ENCODE assay signal across 22 cellular contexts in the genomic region with DNA sequence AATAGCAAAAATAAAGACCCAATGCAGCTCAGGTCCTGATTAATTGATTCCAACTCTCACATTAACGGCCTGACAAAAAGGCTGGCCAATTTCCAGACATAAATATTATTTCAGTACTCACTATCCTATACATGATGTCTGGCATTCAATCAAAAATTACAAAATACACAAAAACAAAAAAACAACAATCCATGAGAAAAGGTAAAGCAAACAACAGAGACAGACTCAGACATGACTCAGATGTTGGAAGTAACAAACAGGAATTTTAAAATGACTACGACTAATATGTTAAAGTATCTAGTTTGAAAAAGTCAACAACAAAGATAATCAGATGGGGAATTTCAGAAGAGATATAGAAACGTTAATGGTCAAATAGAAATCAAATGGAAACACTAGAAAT.
A peak's percentile ranks its signal among the peaks of the same experiment; 100 is the strongest.
DNase-seq lines count a peak whose midpoint lies in the region; ATAC-seq, FAIRE-seq and TF ChIP-seq lines count a peak whose summit lies in the region.
"Had no signal": no experiment of that assay in that cellular context is flagged by ENCODE, and none has a peak within 500 bp of the region (broad histone marks: within the 10 kb centered on the region; RNA-seq: fewer than 3 reads in every experiment).

No MANE protein-coding gene starts in this region.

- peak; percentile 38 for FAIRE-seq in endothelial cell of umbilical vein (lab: Jason Lieb, UNC)
- FAIRE-seq: GM12891, GM19239 had no signal

- no peaks in the 10 kb centered on the region for H3K27me3 ChIP-seq in PC-3 (ENCODE audit: low read length)
- H3K27me3 ChIP-seq in endothelial cell of umbilical vein (ENCODE audit: control insufficient read depth in 2 of 2, insufficient read depth in 2 of 2, low read length in 2 of 2), result no peaks in the 10 kb centered on the region
- peaks cover 0 to 5% (median 0%) of the 10 kb centered on the region in 7 donors for H3K27me3 ChIP-seq in spleen (replicated peaks in 1 of 7)
- H3K27me3 ChIP-seq: BE2C, SJSA1 had no signal

- TF ChIP-seq CTCF in PC-3 (conservative IDR thresholded peaks at IDR 0.05; ENCODE audit: low read depth, low read length) (no peak), endothelial cell of umbilical vein (IDR thresholded peaks at IDR 0.05; ENCODE audit: extremely low read depth in 1 of 2, insufficient read depth in 1 of 2, low read depth in 1 of 2, low read length in 2 of 2) (no peak), spleen (IDR thresholded peaks at IDR 0.05 in 8 of 11, conservative IDR thresholded peaks at IDR 0.05 in 3 of 11) (no peak)

- H3F3A ChIP-seq in PC-3 (ENCODE audit: low read length, unreplicated experiment), result no peaks in the 10 kb centered on the region

- H3K4me2 ChIP-seq in PC-3 (ENCODE audit: low read length), result 0 out of 2 replicates have a peak overlapping the region, but pooled peaks have one; percentile 10
- peak overlapping the region; percentile 21 for H3K4me2 ChIP-seq in endothelial cell of umbilical vein (ENCODE audit: insufficient read depth, low read length)

- H3K79me2 ChIP-seq in PC-3 (ENCODE audit: low read length) (no peaks in the 10 kb centered on the region), endothelial cell of umbilical vein (ENCODE audit: control insufficient read depth, insufficient read depth, low read length) (no peaks in the 10 kb centered on the region)

- TF ChIP-seq POLR2A in endothelial cell of umbilical vein (IDR thresholded peaks at IDR 0.05; ENCODE audit: low read depth, low read length), result no peak
- TF ChIP-seq POLR2A in spleen (IDR thresholded peaks at IDR 0.05), result no peak

- H3K36me3 ChIP-seq in PC-3 (ENCODE audit: low read depth, low read length) (no peaks in the 10 kb centered on the region), endothelial cell of umbilical vein (ENCODE audit: control insufficient read depth in 2 of 2, extremely low read depth in 1 of 2, insufficient read depth in 2 of 2, low read length in 2 of 2) (no peaks in the 10 kb centered on the region), spleen (no peaks in the 10 kb centered on the region)
- H3K36me3 ChIP-seq: BE2C, HAP-1, SJSA1 had no signal

- H3K4me1 ChIP-seq in PC-3 (ENCODE audit: insufficient read depth, low read length) (peaks cover 24% of the 10 kb centered on the region), endothelial cell of umbilical vein (ENCODE audit: control insufficient read depth, extremely low read depth, insufficient read depth, low read length) (peaks cover 13% of the 10 kb centered on the region), spleen (no peaks in the 10 kb centered on the region)
- H3K4me1 ChIP-seq: BE2C, Caco-2, HAP-1, SJSA1 had no signal

- intact Hi-C loops in PC-3 (cut with micrococcal nuclease), result no loop called here
- intact Hi-C loops in endothelial cell of umbilical vein (cut with micrococcal nuclease), result no loop called here
- intact Hi-C loops in spleen (cut with DNase I; ENCODE audit: low total_unique reads), result no loop called here

- no peak overlapping the region for H3K27ac ChIP-seq in PC-3 (ENCODE audit: low read length)
- peak overlapping the region; percentile 30 for H3K27ac ChIP-seq in endothelial cell of umbilical vein (ENCODE audit: insufficient read depth, low read depth, low read length)
- no peak overlapping the region for H3K27ac ChIP-seq in spleen
- H3K27ac ChIP-seq: 22Rv1, SJSA1 had no signal

- H3K9me2 ChIP-seq in PC-3 (replicated peaks; ENCODE audit: low read length), result no peaks in the 10 kb centered on the region

- H3K9ac ChIP-seq in PC-3 (ENCODE audit: low read length) (no peak overlapping the region), endothelial cell of umbilical vein (replicated peaks; ENCODE audit: extremely low read depth, insufficient read depth, low read length) (no peak overlapping the region)

- WGBS in spleen, 5 donors, result 50 to 72% (median 55%) methylated on average over 3 of the region's 3 CpGs

- no TSS peak for BruUV-seq in PC-3 (replicated peaks; lab: Mats Ljungman, UMichigan)
- no TSS peak for BruUV-seq in endothelial cell of umbilical vein (replicated peaks; lab: Mats Ljungman, UMichigan)

- POLR2A ChIA-PET in PC-3 (lab: Charles Lee; ENCODE audit: unreplicated experiment) (no interaction called here), endothelial cell of umbilical vein (lab: Charles Lee) (no interaction called here)

- H2AFZ ChIP-seq in PC-3 (ENCODE audit: low read length) (no peak overlapping the region), endothelial cell of umbilical vein (ENCODE audit: low read depth, low read length) (no peak overlapping the region)

- DNase-seq in DMS53 (lab: John Stamatoyannopoulos, UW) (peak; percentile 13), DMS53 treated with DMSO at 0.1 percent for 48 hours (lab: John Stamatoyannopoulos, UW; ENCODE audit: unreplicated experiment) (no peak), PC-3 (peak; percentile 74), endothelial cell of umbilical vein (ENCODE audit: low read depth, low spot score) (peak; percentile 62), spleen (no peak), Kasumi-1 (lab: John Stamatoyannopoulos, UW) (no peak)
- no peak for DNase-seq in activated effector memory CD4-positive, alpha-beta T cell treated with Interleukin-2 at 50 U/mL for 16 hours
- DNase-seq: BE2C; Caco-2; CD4-positive, CD25-positive, alpha-beta regulatory T cell; KBM-7; MV-4-11; NCI-H1417; NCI-H187 treated with DMSO at 0.1 percent for 48 hours; NCI-H345; NCI-H526 had no signal

- dilution Hi-C loops in endothelial cell of umbilical vein (cut with MboI; ENCODE audit: extremely low pct_ligation_motif_present, low sequenced_read_pairs), result no loop called here

- H3K9me3 ChIP-seq in PC-3 (ENCODE audit: low read length) (no peaks in the 10 kb centered on the region), endothelial cell of umbilical vein (replicated peaks; ENCODE audit: control insufficient read depth, insufficient read depth, low read length) (no peaks in the 10 kb centered on the region), spleen (peaks cover 0 to 17% (median 7%) of the 10 kb centered on the region in 8 donors)
- H3K9me3 ChIP-seq: BE2C, Caco-2, HAP-1, SJSA1 had no signal

- no peak overlapping the region for H3K4me3 ChIP-seq in PC-3 (ENCODE audit: low read length)
- H3K4me3 ChIP-seq in endothelial cell of umbilical vein (replicated peaks in 1 of 3; ENCODE audit: insufficient read depth in 1 of 3, low read depth in 1 of 3, low read length in 3 of 3), result no peak overlapping the region
- no peak overlapping the region for H3K4me3 ChIP-seq in spleen
- H3K4me3 ChIP-seq: HAP-1, SJSA1 had no signal

- no peaks in the 10 kb centered on the region for H4K20me1 ChIP-seq in PC-3 (ENCODE audit: low read length)
- H4K20me1 ChIP-seq in endothelial cell of umbilical vein (replicated peaks; ENCODE audit: control insufficient read depth, extremely low read depth, insufficient read depth, low read length), result no peaks in the 10 kb centered on the region

- ATAC-seq in PC-3 (no peak), HG02870 (IDR thresholded peaks at IDR 0.05; ENCODE audit: unreplicated experiment) (no peak)

- CTCF ChIA-PET in PC-3 (lab: Charles Lee) (no interaction called here), endothelial cell of umbilical vein (lab: Charles Lee) (no interaction called here)

- no peaks in the 10 kb centered on the region for H3K9me1 ChIP-seq in endothelial cell of umbilical vein (replicated peaks; ENCODE audit: control insufficient read depth, extremely low read depth, insufficient read depth, low read length)

TF ChIP-seq in endothelial cell of umbilical vein, 7 proteins besides CTCF, POLR2A, EP300 and RAD21:
- no peak for TF ChIP-seq MYC (IDR thresholded peaks at IDR 0.05; ENCODE audit: low read depth, low read length)
- no peak for TF ChIP-seq POLR2AphosphoS5 (IDR thresholded peaks at IDR 0.05; ENCODE audit: insufficient read depth, low read depth, low read length)
- no peak for TF ChIP-seq GATA2 (IDR thresholded peaks at IDR 0.05; ENCODE audit: insufficient read depth, insufficient read length, low read depth, low read length)

Comparison
In these comparisons a context has a peak if more than half of its experiments do, and no peak if none do; other contexts are left out.
1. DNase-seq: peak in DMS53 (single experiment), PC-3 (single experiment) and endothelial cell of umbilical vein (single experiment); none in DMS53 treated with DMSO at 0.1 percent for 48 hours (single experiment), spleen (single experiment), Kasumi-1 (0 of 2) and activated effector memory CD4-positive, alpha-beta T cell treated with Interleukin-2 at 50 U/mL for 16 hours (single experiment).